Comparison of ENCODE assay signal across 9 cellular contexts in the genomic region with DNA sequence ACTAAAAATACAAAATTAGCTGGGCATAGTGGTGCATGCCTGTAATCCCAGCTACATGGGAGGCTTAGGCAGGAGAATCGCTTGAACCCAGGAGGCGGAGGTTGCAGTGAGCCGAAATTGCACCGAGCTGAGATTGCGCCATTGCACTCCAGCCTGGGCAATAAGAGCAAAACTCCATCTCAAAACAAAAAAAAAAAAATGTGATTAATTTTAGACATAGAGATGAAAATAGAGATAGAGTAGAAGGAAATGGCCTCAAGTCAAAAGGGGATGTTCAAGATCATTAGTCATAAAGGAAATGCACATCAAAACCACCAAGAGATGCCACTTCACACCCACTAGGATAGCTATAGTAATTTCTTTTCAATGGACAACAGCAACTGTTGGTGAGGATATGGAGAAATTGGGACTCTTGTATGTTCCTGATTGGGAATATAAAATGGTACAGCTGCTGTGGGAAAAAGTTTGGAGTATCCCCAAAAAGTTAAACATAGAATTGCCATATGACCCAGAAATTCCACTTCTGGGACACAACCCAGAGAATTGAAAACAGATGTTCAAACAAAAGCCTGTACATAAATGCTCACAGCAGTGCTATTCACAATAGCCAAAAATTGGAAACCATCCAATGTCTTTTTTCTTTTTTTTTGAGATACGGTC. TPM values are rescaled to one million over a fixed set of nuclear protein-coding genes. Genes with fewer than 3 reads are reported as not detected.
DNase-seq lines count a peak whose midpoint lies in the region; ATAC-seq, FAIRE-seq and TF ChIP-seq lines count a peak whose summit lies in the region.
"Had no signal": no experiment of that assay in that cellular context is flagged by ENCODE, and none has a peak within 500 bp of the region (broad histone marks: within the 10 kb centered on the region; RNA-seq: fewer than 3 reads in every experiment).

No MANE protein-coding gene starts in this region.

- CTCF ChIA-PET in HepG2 (lab: Yijun Ruan, JAX; ENCODE audit: low intra/inter-chr PET ratio, low total read pairs): no interaction called here

- H3K4me2 ChIP-seq in skeletal muscle satellite cell (ENCODE audit: low read length): peak overlapping the region; percentile 58
- no peak overlapping the region for H3K4me2 ChIP-seq in HepG2 (ENCODE audit: low read depth, low read length)
- H3K4me2 ChIP-seq: A549 had no signal

- POLR2A ChIA-PET in HepG2 (lab: Yijun Ruan, JAX): no interaction called here

- H3K27ac ChIP-seq in esophagus muscularis mucosa (replicated peaks in 1 of 4) (peak overlapping the region; percentile 10 to 45 (median 42)), HepG2 (ENCODE audit: extremely low read length, insufficient read depth, low read length) (no peak overlapping the region)
- H3K27ac ChIP-seq: A549 had no signal

- TF ChIP-seq POLR2A in esophagus muscularis mucosa (IDR thresholded peaks at IDR 0.05; ENCODE audit: low read depth): no peak
- TF ChIP-seq POLR2A in HepG2 (IDR thresholded peaks at IDR 0.05; ENCODE audit: insufficient read depth in 1 of 2, low read depth in 2 of 2, low read length in 2 of 2): no peak

- in situ Hi-C loops in HepG2 (cut with HindIII; ENCODE audit: extremely low pct_ligation_motif_present, low pct_unique_long_range_greater_than_20kb): no loop called here

- no TSS peak for BruUV-seq in HepG2 (replicated peaks; lab: Mats Ljungman, UMichigan)

- no peak overlapping the region for H2AFZ ChIP-seq in HepG2 (ENCODE audit: low read length)

- ATAC-seq in HepG2: no peak
- no peak for ATAC-seq in GM18867 (IDR thresholded peaks at IDR 0.05; ENCODE audit: unreplicated experiment)
- ATAC-seq: A549 had no signal

- intact Hi-C loops in esophagus muscularis mucosa (cut with DNase I) (no loop called here), HepG2 (cut with micrococcal nuclease; ENCODE audit: unreplicated experiment) (no loop called here)

- peaks cover 2% of the 10 kb centered on the region for H3K79me2 ChIP-seq in HepG2 (ENCODE audit: insufficient read depth, low read length)

- DNase-seq in NCI-H1105 treated with DMSO at 0.1 percent for 48 hours (lab: John Stamatoyannopoulos, UW) (peak; percentile 21), NCI-H1105 (lab: John Stamatoyannopoulos, UW) (no peak), NCI-H69 (lab: John Stamatoyannopoulos, UW) (peak; percentile 87), esophagus muscularis mucosa (ENCODE audit: extremely low spot score) (no peak), HepG2 (ENCODE audit: low spot score) (no peak), HUDEP-2 (lab: John Stamatoyannopoulos, UW; ENCODE audit: unreplicated experiment in 76 of 76) (no peak)

- H3K9me3 ChIP-seq in esophagus muscularis mucosa (no peaks in the 10 kb centered on the region), skeletal muscle satellite cell (replicated peaks; ENCODE audit: low read length) (no peaks in the 10 kb centered on the region), HepG2 (ENCODE audit: low read length) (no peaks in the 10 kb centered on the region)
- H3K9me3 ChIP-seq: A549 had no signal

- WGBS in esophagus muscularis mucosa: 62% methylated on average over 6 of the region's 6 CpGs
- WGBS in HepG2 (ENCODE audit: low lambda C conversion rate): 98% methylated on average over 6 of the region's 6 CpGs

- no peaks in the 10 kb centered on the region for H4K20me1 ChIP-seq in HepG2 (ENCODE audit: insufficient read depth, low read length)

- H3K4me1 ChIP-seq in esophagus muscularis mucosa (peaks cover 48 to 71% (median 66%) of the 10 kb centered on the region in 4 donors), skeletal muscle satellite cell (ENCODE audit: control insufficient read depth, insufficient read depth, low read length) (peaks cover 41% of the 10 kb centered on the region), HepG2 (ENCODE audit: insufficient read depth, low read length) (peaks cover 42% of the 10 kb centered on the region)

- FAIRE-seq in HepG2 (lab: Jason Lieb, UNC): no peak
- FAIRE-seq: A549 had no signal

- H3K36me3 ChIP-seq in esophagus muscularis mucosa (peaks cover 0 to 18% (median 0%) of the 10 kb centered on the region in 4 donors), skeletal muscle satellite cell (ENCODE audit: insufficient read depth, low read length) (peaks cover 12% of the 10 kb centered on the region), HepG2 (replicated peaks in 1 of 2; ENCODE audit: control insufficient read depth in 1 of 2, insufficient read depth in 2 of 2, low read length in 2 of 2) (peaks cover 2 to 16% of the 10 kb centered on the region in 2 experiments; a peak in 3 of 5 replicates)

- TF ChIP-seq CTCF in esophagus muscularis mucosa (IDR thresholded peaks at IDR 0.05) (no peak), HepG2 (CRISPR knock-in tag; IDR thresholded peaks at IDR 0.05) (no peak)

- TF ChIP-seq EP300 in esophagus muscularis mucosa (IDR thresholded peaks at IDR 0.05): no peak
- TF ChIP-seq EP300 in HepG2 (IDR thresholded peaks at IDR 0.05; ENCODE audit: low read depth in 2 of 2, low read length in 2 of 2): no peak
- TF ChIP-seq EP300 in HepG2 (CRISPR knock-in tag; IDR thresholded peaks at IDR 0.05; ENCODE audit: borderline replicate concordance): no peak

- H3K9ac ChIP-seq in skeletal muscle satellite cell (ENCODE audit: low read depth, low read length): no peak overlapping the region
- H3K9ac ChIP-seq in HepG2 (ENCODE audit: insufficient read depth, low read depth, low read length): no peak overlapping the region

- H3K27me3 ChIP-seq in esophagus muscularis mucosa (no peaks in the 10 kb centered on the region), skeletal muscle satellite cell (ENCODE audit: control insufficient read depth, insufficient read depth, low read length) (no peaks in the 10 kb centered on the region), HepG2 (ENCODE audit: control insufficient read depth in 1 of 2, insufficient read depth in 2 of 2, low read length in 2 of 2) (no peaks in the 10 kb centered on the region)

- H3K4me3 ChIP-seq in esophagus muscularis mucosa (no peak overlapping the region), skeletal muscle satellite cell (ENCODE audit: low read length) (no peak overlapping the region), HepG2 (replicated peaks in 1 of 3; ENCODE audit: insufficient read depth in 1 of 3, low read depth in 2 of 3, low read length in 3 of 3) (no peak overlapping the region)
- H3K4me3 ChIP-seq: A549 had no signal

- no peak for TF ChIP-seq RAD21 in HepG2 (CRISPR knock-in tag; IDR thresholded peaks at IDR 0.05)

TF ChIP-seq in HepG2, 621 proteins besides CTCF, POLR2A, EP300 and RAD21 (continues in another document):
- TF ChIP-seq, protein P1, sequence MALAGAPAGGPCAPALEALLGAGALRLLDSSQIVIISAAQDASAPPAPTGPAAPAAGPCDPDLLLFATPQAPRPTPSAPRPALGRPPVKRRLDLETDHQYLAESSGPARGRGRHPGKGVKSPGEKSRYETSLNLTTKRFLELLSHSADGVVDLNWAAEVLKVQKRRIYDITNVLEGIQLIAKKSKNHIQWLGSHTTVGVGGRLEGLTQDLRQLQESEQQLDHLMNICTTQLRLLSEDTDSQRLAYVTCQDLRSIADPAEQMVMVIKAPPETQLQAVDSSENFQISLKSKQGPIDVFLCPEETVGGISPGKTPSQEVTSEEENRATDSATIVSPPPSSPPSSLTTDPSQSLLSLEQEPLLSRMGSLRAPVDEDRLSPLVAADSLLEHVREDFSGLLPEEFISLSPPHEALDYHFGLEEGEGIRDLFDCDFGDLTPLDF (CRISPR knock-in tag; IDR thresholded peaks at IDR 0.05): no peak
- TF ChIP-seq ZNF788 (CRISPR knock-in tag; IDR thresholded peaks at IDR 0.05; ENCODE audit: borderline replicate concordance) (no peak), ZNF20 (CRISPR knock-in tag; IDR thresholded peaks at IDR 0.05) (no peak), NFYB (CRISPR knock-in tag; IDR thresholded peaks at IDR 0.05) (no peak)
- TF ChIP-seq, protein P2, sequence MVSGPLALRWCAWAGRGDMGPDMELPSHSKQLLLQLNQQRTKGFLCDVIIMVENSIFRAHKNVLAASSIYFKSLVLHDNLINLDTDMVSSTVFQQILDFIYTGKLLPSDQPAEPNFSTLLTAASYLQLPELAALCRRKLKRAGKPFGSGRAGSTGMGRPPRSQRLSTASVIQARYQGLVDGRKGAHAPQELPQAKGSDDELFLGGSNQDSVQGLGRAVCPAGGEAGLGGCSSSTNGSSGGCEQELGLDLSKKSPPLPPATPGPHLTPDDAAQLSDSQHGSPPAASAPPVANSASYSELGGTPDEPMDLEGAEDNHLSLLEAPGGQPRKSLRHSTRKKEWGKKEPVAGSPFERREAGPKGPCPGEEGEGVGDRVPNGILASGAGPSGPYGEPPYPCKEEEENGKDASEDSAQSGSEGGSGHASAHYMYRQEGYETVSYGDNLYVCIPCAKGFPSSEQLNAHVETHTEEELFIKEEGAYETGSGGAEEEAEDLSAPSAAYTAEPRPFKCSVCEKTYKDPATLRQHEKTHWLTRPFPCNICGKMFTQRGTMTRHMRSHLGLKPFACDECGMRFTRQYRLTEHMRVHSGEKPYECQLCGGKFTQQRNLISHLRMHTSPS (CRISPR knock-in tag; IDR thresholded peaks at IDR 0.05; ENCODE audit: low read depth): no peak

RNA-seq across cellular contexts. Expression of a gene that starts 55.4 kb away (rescaled TPM):
- 10 to 100 TPM; 49.8 to 82.3 (median 72.1) TPM for total RNA-seq in esophagus muscularis mucosa
- total RNA-seq in skeletal muscle satellite cell (2012; rRNA removed): 58.1 and 107 TPM in 2 replicates
- total RNA-seq in HepG2 (2016; rRNA removed; fragmentation: Illumina TruSeq; extraction: Trizol): 12.2 and 22.4 TPM in 2 replicates
- total RNA-seq in HepG2 (2016; cell fraction: cytosol; rRNA removed; fragmentation: Illumina TruSeq; extraction: Trizol; ENCODE audit: low read depth): 15.9 and 19.0 TPM in 2 replicates
- 10.3 and 18.8 TPM in 2 replicates for total RNA-seq in HepG2 (2016; cell fraction: insoluble cytoplasmic fraction; rRNA removed; fragmentation: Illumina TruSeq; extraction: Trizol)
- 6.0 and 7.4 TPM in 2 replicates for total RNA-seq in HepG2 (2016; cell fraction: membrane; rRNA removed; fragmentation: Illumina TruSeq; extraction: Trizol)
- total RNA-seq in HepG2 (2016; cell fraction: nucleus; rRNA removed; fragmentation: Illumina TruSeq; extraction: Trizol): 23.2 and 26.5 TPM in 2 replicates
- polyA plus RNA-seq in HepG2 (2011; rRNA removed): 14.8 and 16.9 TPM in 2 replicates
- polyA plus RNA-seq in HepG2 (2011; cell fraction: cytosol; rRNA removed): 11.8 and 13.6 TPM in 2 replicates
- 11.3 and 12.7 TPM in 2 replicates for polyA plus RNA-seq in HepG2 (2011; cell fraction: nucleus; rRNA removed)
- 11.9 and 13.1 TPM in 2 replicates for polyA plus RNA-seq in HepG2 (2012)
- 0.63 and 1.1 TPM in 2 replicates for polyA plus RNA-seq in HepG2 (2016; cell fraction: cytosol; fragmentation: Illumina TruSeq; extraction: Trizol; ENCODE audit: low read depth)
- 5.3 and 6.4 TPM in 2 replicates for polyA plus RNA-seq in HepG2 (2016; cell fraction: insoluble cytoplasmic fraction; fragmentation: Illumina TruSeq; extraction: Trizol; ENCODE audit: low read depth)
- polyA plus RNA-seq in HepG2 (2016; cell fraction: membrane; fragmentation: Illumina TruSeq; extraction: Trizol; ENCODE audit: low read depth): 0.93 and 1.0 TPM in 2 replicates
- polyA plus RNA-seq in HepG2 (2016; cell fraction: nucleus; fragmentation: Illumina TruSeq; extraction: Trizol; ENCODE audit: insufficient read depth, low read depth): 12.2 and 14.4 TPM in 2 replicates
- polyA minus RNA-seq in HepG2 (2011; rRNA and poly(A)+ RNA removed; ENCODE audit: low replicate concordance): 91.3 and 104 TPM in 2 replicates
- polyA minus RNA-seq in HepG2 (2011; cell fraction: cytosol; rRNA and poly(A)+ RNA removed): 14.3 and 22.4 TPM in 2 replicates
- 20.5 and 26.2 TPM in 2 replicates for polyA minus RNA-seq in HepG2 (2011; cell fraction: nucleus; rRNA and poly(A)+ RNA removed)

Comparison
In these comparisons a context has a peak if more than half of its experiments do, and no peak if none do; other contexts are left out.
1. DNase-seq: peak in NCI-H1105 treated with DMSO at 0.1 percent for 48 hours (single experiment) and NCI-H69 (single experiment); none in NCI-H1105 (single experiment), esophagus muscularis mucosa (single experiment), HepG2 (single experiment) and HUDEP-2 (0 of 76).